8 cellular contexts compared by ENCODE assay signal in genomic region chr11:119148855-119149370, GRCh38. TPM values are rescaled to one million over a fixed set of nuclear protein-coding genes. Genes with fewer than 3 reads are reported as not detected.
DNase-seq lines count a peak whose midpoint lies in the region; TF ChIP-seq lines count a peak whose summit lies in the region.

Gene ABCG4, plus strand, starts transcription at chr11:119149052. Its CDS starts 914 bp downstream, at chr11:119149966.

- peak within 1 kb of the TSS; percentile 66 for H3K4me3 Mint-ChIP-seq in progenitor cell of endocrine pancreas (ENCODE audit: low read depth)

- intact Hi-C loops in head of caudate nucleus (cut with DNase I): no loop called here

- H3K9me3 ChIP-seq in BE2C (no peaks in the 10 kb centered on the region), HUES64 (ENCODE audit: insufficient read depth, low read depth, low read length) (no peaks in the 10 kb centered on the region)

- TF ChIP-seq CTCF in BE2C (IDR thresholded peaks at IDR 0.05; ENCODE audit: low read depth, low read length): no peak
- no peak for TF ChIP-seq CTCF in progenitor cell of endocrine pancreas (IDR thresholded peaks at IDR 0.05; ENCODE audit: unreplicated experiment)

- H3K36me3 ChIP-seq in BE2C (no peaks in the 10 kb centered on the region), HUES64 (ENCODE audit: insufficient read depth, low read length) (no peaks in the 10 kb centered on the region)

- H3K4me1 Mint-ChIP-seq in progenitor cell of endocrine pancreas (ENCODE audit: low read depth): no peaks in the 10 kb centered on the region

- DNase-seq in BE2C (peak; percentile 46), activated T-helper 1 cell treated with Interleukin-2 at 50 U/mL for 16 hours (ENCODE audit: low read depth) (peak; percentile 4), head of caudate nucleus (peak in 31 of 42 donors; percentile 3 to 65 (median 30)), progenitor cell of endocrine pancreas (ENCODE audit: low spot score, unreplicated experiment) (no peak), SKM-1 treated with dmso at 0.1 percent for 144 hours (lab: John Stamatoyannopoulos, UW; ENCODE audit: unreplicated experiment) (no peak), NCI-H128 (lab: John Stamatoyannopoulos, UW; ENCODE audit: unreplicated experiment) (no peak), HCEC 1CT (no peak)

- no peaks in the 10 kb centered on the region for H3K9me3 Mint-ChIP-seq in progenitor cell of endocrine pancreas (ENCODE audit: low read depth)

- H3K4me1 ChIP-seq in BE2C (no peaks in the 10 kb centered on the region), HUES64 (ENCODE audit: insufficient read depth, low read length) (peaks cover 10% of the 10 kb centered on the region)

- no peak within 1 kb of the TSS for H3K27ac Mint-ChIP-seq in progenitor cell of endocrine pancreas

- H3K27me3 ChIP-seq in BE2C (peaks cover 4% of the 10 kb centered on the region; the same call in 1 of the 2 replicates), HUES64 (ENCODE audit: insufficient read depth, low read length) (peaks cover 50% of the 10 kb centered on the region)

- H3K27ac ChIP-seq in HUES64 (ENCODE audit: low read depth, low read length): no peak within 1 kb of the TSS

- H3K4me3 ChIP-seq in BE2C (ENCODE audit: low read depth, low read length) (peak within 1 kb of the TSS; percentile 58), HUES64 (ENCODE audit: low read length) (peak within 1 kb of the TSS; percentile 55)

- H3K27me3 Mint-ChIP-seq in progenitor cell of endocrine pancreas: peaks cover 77% of the 10 kb centered on the region

- WGBS in HUES64: under 1% methylated on average over 58 of the region's 58 CpGs

- no peak within 1 kb of the TSS for H3K9ac ChIP-seq in HUES64 (ENCODE audit: low read depth, low read length)

- H3K36me3 Mint-ChIP-seq in progenitor cell of endocrine pancreas (ENCODE audit: insufficient read depth): no peaks in the 10 kb centered on the region

RNA-seq across cellular contexts. Expression of gene ABCG4, which starts in this region (rescaled TPM):
- 1.5 TPM for polyA plus RNA-seq in BE2C (2012; ENCODE audit: insufficient read depth, insufficient read length, low read depth)
- polyA plus RNA-seq in HUES64 (2013, experiment 1 of 2): 0.35 TPM
- 0.25 TPM for polyA plus RNA-seq in HUES64 (2013, experiment 2 of 2)
- 0.53 and 0.78 TPM in 2 replicates for total RNA-seq in progenitor cell of endocrine pancreas

Comparison
In these comparisons a context has a peak if more than half of its experiments do, and no peak if none do; other contexts are left out.
1. DNase-seq: peak in BE2C (single experiment), activated T-helper 1 cell treated with Interleukin-2 at 50 U/mL for 16 hours (single experiment) and head of caudate nucleus (31 of 42); none in progenitor cell of endocrine pancreas (single experiment), SKM-1 treated with dmso at 0.1 percent for 144 hours (single experiment), NCI-H128 (single experiment) and HCEC 1CT (single experiment).